Comparison of ENCODE assay signal across 1 cellular context in genomic region chr4:79996950-79997349, GRCh38.
TF ChIP-seq lines count a peak whose summit lies in the region.

No MANE protein-coding gene starts in this region.

TF ChIP-seq in IMR-90, 13 proteins besides CTCF, POLR2A, EP300 and RAD21 (continued from another document):
- TF ChIP-seq USF2 (IDR thresholded peaks at IDR 0.05; ENCODE audit: low read depth, low read length) (no peak), CEBPB (IDR thresholded peaks at IDR 0.05; ENCODE audit: low read depth, low read length) (no peak), FOS (IDR thresholded peaks at IDR 0.05; ENCODE audit: low read depth, low read length) (no peak)
